Comparison of ENCODE assay signal across 9 cellular contexts in the genomic region with DNA sequence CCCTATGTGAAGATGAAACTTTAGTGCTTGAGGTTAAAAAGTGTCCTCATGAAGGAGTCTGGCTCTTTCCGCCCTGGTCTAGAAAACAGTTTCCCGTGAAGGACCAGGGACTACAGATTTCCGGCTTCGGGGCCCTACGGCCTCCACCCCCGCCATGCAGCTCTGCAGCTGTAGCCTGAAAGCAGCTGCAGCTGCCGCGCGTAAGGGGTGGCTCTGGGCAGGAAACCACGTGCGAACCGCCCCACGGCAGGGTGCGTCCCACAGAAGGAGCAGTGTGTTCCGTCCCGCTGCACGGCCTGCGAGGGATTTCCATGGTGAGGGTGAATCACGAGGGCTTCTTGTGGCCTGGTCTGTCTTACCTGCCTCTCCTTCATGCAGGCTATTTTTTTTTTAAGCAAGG.
A peak's percentile ranks its signal among the peaks of the same experiment; 100 is the strongest.
DNase-seq lines count a peak whose midpoint lies in the region; ATAC-seq and TF ChIP-seq lines count a peak whose summit lies in the region.
"Had no signal": no experiment of that assay in that cellular context is flagged by ENCODE, and none has a peak within 500 bp of the region (broad histone marks: within the 10 kb centered on the region; RNA-seq: fewer than 3 reads in every experiment).

No MANE protein-coding gene starts in this region.

- TF ChIP-seq EP300 in transverse colon (IDR thresholded peaks at IDR 0.05; ENCODE audit: low read depth) = no peak

- no peak overlapping the region for H3K4me3 ChIP-seq in right atrium auricular region
- no peak overlapping the region for H3K4me3 ChIP-seq in mucosa of descending colon
- no peak overlapping the region for H3K4me3 ChIP-seq in transverse colon
- H3K4me3 ChIP-seq in smooth muscle cell = no peak overlapping the region

- no peak overlapping the region for H3K4me2 ChIP-seq in smooth muscle cell

- TF ChIP-seq POLR2A in transverse colon (IDR thresholded peaks at IDR 0.05) = no peak

- no peak overlapping the region for H3K9ac ChIP-seq in smooth muscle cell (ENCODE audit: low read depth)
- H3K9ac ChIP-seq: parathyroid adenoma had no signal

- H3K36me3 ChIP-seq in right atrium auricular region (no peaks in the 10 kb centered on the region), mucosa of descending colon (ENCODE audit: low read depth) (no peaks in the 10 kb centered on the region), transverse colon (no peaks in the 10 kb centered on the region), smooth muscle cell (ENCODE audit: low read depth) (no peaks in the 10 kb centered on the region)

- ATAC-seq in Right ventricle myocardium inferior (peak; percentile 42), mucosa of descending colon (peak; percentile 62)

- H3K79me2 ChIP-seq in smooth muscle cell (ENCODE audit: low read depth) = no peaks in the 10 kb centered on the region
- H3K79me2 ChIP-seq: parathyroid adenoma had no signal

- WGBS in transverse colon (ENCODE audit: low coverage in 1 of 2), 2 donors = 58 to 90% methylated on average over 7 to 19 of the region's 19 CpGs
- WGBS in smooth muscle cell (ENCODE audit: low lambda C conversion rate) = 84% methylated on average over 19 of the region's 19 CpGs

- no peaks in the 10 kb centered on the region for H4K20me1 ChIP-seq in smooth muscle cell (ENCODE audit: low read depth)

- H3K4me1 ChIP-seq in right atrium auricular region (no peaks in the 10 kb centered on the region), mucosa of descending colon (ENCODE audit: low read depth) (no peaks in the 10 kb centered on the region), transverse colon (no peaks in the 10 kb centered on the region), smooth muscle cell (ENCODE audit: low read depth) (no peaks in the 10 kb centered on the region)
- H3K4me1 ChIP-seq: parathyroid adenoma had no signal

- no peak overlapping the region for H2AFZ ChIP-seq in smooth muscle cell (ENCODE audit: low read depth)
- H2AFZ ChIP-seq: parathyroid adenoma had no signal

- H3K27me3 ChIP-seq in right atrium auricular region = no peaks in the 10 kb centered on the region
- H3K27me3 ChIP-seq in transverse colon = no peaks in the 10 kb centered on the region
- H3K27me3 ChIP-seq in smooth muscle cell (ENCODE audit: low read depth) = peaks cover 18% of the 10 kb centered on the region

- intact Hi-C loops in Right ventricle myocardium inferior (cut with DNase I) (no loop called here), mucosa of descending colon (cut with DNase I, micrococcal nuclease) (no loop called here), transverse colon (cut with DNase I; ENCODE audit: low total_unique reads) (no loop called here)

- in situ Hi-C loops in transverse colon (cut with MboI; ENCODE audit: low pct_ligation_motif_present in 1 of 4, low pct_unique_long_range_greater_than_20kb in 1 of 4, low sequenced_read_pairs in 3 of 4) = no loop called here

- no peaks in the 10 kb centered on the region for H3F3A ChIP-seq in smooth muscle cell (ENCODE audit: low read depth)

- H3K27ac ChIP-seq in right atrium auricular region (no peak overlapping the region), transverse colon (no peak overlapping the region), smooth muscle cell (ENCODE audit: low read depth) (no peak overlapping the region)
- H3K27ac ChIP-seq: parathyroid adenoma had no signal

- peaks cover 0 to 5% of the 10 kb centered on the region in 2 donors for H3K9me3 ChIP-seq in right atrium auricular region
- no peaks in the 10 kb centered on the region for H3K9me3 ChIP-seq in mucosa of descending colon
- H3K9me3 ChIP-seq in transverse colon = no peaks in the 10 kb centered on the region
- H3K9me3 ChIP-seq in smooth muscle cell (replicated peaks; ENCODE audit: low read depth) = no peaks in the 10 kb centered on the region

- TF ChIP-seq CTCF in right atrium auricular region (IDR thresholded peaks at IDR 0.05) (no peak), mucosa of descending colon (IDR thresholded peaks at IDR 0.05) (no peak), transverse colon (IDR thresholded peaks at IDR 0.05) (no peak), smooth muscle cell (IDR thresholded peaks at IDR 0.05; ENCODE audit: borderline replicate concordance, insufficient read depth, poor library complexity, severe bottlenecking) (no peak)

- peak; percentile 80 for DNase-seq in Right ventricle myocardium inferior (ENCODE audit: missing footprints)
- no peak for DNase-seq in right atrium auricular region (ENCODE audit: low spot score)
- peak; percentile 4 for DNase-seq in activated T-cell treated with anti-CD3 and anti-CD28 coated beads for 4 hours
- DNase-seq in mucosa of descending colon = peak; percentile 16 to 65 (median 45)
- DNase-seq in transverse colon = peak; percentile 68
- DNase-seq in NCI-H128 (lab: John Stamatoyannopoulos, UW; ENCODE audit: unreplicated experiment) = no peak
- no peak for DNase-seq in Ammon's horn (ENCODE audit: low spot score)
- DNase-seq in smooth muscle cell (lab: John Stamatoyannopoulos, UW; ENCODE audit: unreplicated experiment) = no peak

Comparison
In these comparisons a context has a peak if more than half of its experiments do, and no peak if none do; other contexts are left out.
1. DNase-seq: peak in Right ventricle myocardium inferior (single experiment), activated T-cell treated with anti-CD3 and anti-CD28 coated beads for 4 hours (single experiment), mucosa of descending colon (3 of 3) and transverse colon (single experiment); none in right atrium auricular region (single experiment), NCI-H128 (single experiment), Ammon's horn (single experiment) and smooth muscle cell (single experiment).